Comparison of ENCODE assay signal across 16 cellular contexts in the genomic region with DNA sequence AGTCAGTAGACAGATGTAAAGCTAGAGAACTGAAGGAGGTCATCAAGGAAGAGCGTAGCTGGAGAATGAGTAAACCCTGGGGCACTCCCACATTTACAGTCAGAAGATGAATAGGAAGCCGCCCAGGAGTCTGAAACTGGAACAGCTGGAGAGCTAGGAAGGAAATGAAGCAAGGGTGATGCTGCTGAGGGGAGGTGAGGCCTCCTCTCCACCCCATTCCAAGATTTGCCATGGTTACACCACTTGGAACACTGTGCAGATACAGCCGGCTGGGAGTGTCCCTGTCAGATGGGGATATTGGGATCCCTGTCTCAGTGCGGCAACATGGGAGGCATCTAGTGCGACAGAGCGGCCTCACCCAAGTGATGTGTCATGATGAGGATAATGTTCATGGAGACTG. TPM values are rescaled to one million over a fixed set of nuclear protein-coding genes. Genes with fewer than 3 reads are reported as not detected.
DNase-seq lines count a peak whose midpoint lies in the region; ATAC-seq and TF ChIP-seq lines count a peak whose summit lies in the region.
"Had no signal": no experiment of that assay in that cellular context is flagged by ENCODE, and none has a peak within 500 bp of the region (broad histone marks: within the 10 kb centered on the region; RNA-seq: fewer than 3 reads in every experiment).

No MANE protein-coding gene starts in this region.

- WGBS in heart left ventricle, 4 donors = 64 to 78% (median 68%) methylated on average over 6 of the region's 6 CpGs

- H3K9me3 ChIP-seq in heart left ventricle (no peaks in the 10 kb centered on the region), upper lobe of right lung (no peaks in the 10 kb centered on the region)
- H3K9me3 ChIP-seq: SK-N-SH, tibial artery had no signal

- DNase-seq in heart left ventricle = peak in 3 of 5 donors; percentile 23 to 62 (median 28)
- no peak for DNase-seq in cardiac septum (ENCODE audit: low spot score)
- DNase-seq in choroid plexus epithelial cell (ENCODE audit: low read depth) = peak; percentile 61
- peak; percentile 74 for DNase-seq in iris pigment epithelial cell (ENCODE audit: low read depth)
- DNase-seq in upper lobe of right lung = no peak
- DNase-seq in nucleus accumbens (lab: John Stamatoyannopoulos, UW) = no peak
- no peak for DNase-seq in middle frontal gyrus (ENCODE audit: extremely low spot score, low spot score)
- no peak for DNase-seq in SHP77 (lab: John Stamatoyannopoulos, UW)
- DNase-seq: activated CD8-positive, alpha-beta memory T cell treated with anti-CD3 and anti-CD28 coated beads, Interleukin-2, amount 50 U/mL, for 4 hours; endodermal cell; NCI-H1436; SK-N-SH; tibial artery had no signal

- H3K27ac ChIP-seq in heart left ventricle = peak overlapping the region in 5 of 12 donors; percentile 29 to 60 (median 43)
- no peak overlapping the region for H3K27ac ChIP-seq in upper lobe of right lung
- H3K27ac ChIP-seq: tibial artery had no signal

- H3K27me3 ChIP-seq in heart left ventricle = no peaks in the 10 kb centered on the region
- H3K27me3 ChIP-seq in upper lobe of right lung = no peaks in the 10 kb centered on the region
- H3K27me3 ChIP-seq: tibial artery had no signal

- H3K4me3 ChIP-seq in heart left ventricle = no peak overlapping the region
- H3K4me3 ChIP-seq in choroid plexus epithelial cell (ENCODE audit: low read depth, low read length) = no peak overlapping the region
- H3K4me3 ChIP-seq in upper lobe of right lung = no peak overlapping the region
- H3K4me3 ChIP-seq: GM23338, tibial artery had no signal

- TF ChIP-seq CTCF in heart left ventricle (IDR thresholded peaks at IDR 0.05) = no peak
- no peak for TF ChIP-seq CTCF in choroid plexus epithelial cell (conservative IDR thresholded peaks at IDR 0.05; ENCODE audit: low read depth, low read length)
- no peak for TF ChIP-seq CTCF in upper lobe of right lung (IDR thresholded peaks at IDR 0.05)

- peak; percentile 56 to 80 (median 74) for ATAC-seq in heart left ventricle
- peak; percentile 39 for ATAC-seq in upper lobe of right lung
- ATAC-seq: GM23338, HepG2, WTC11 had no signal

- no peak for TF ChIP-seq POLR2A in heart left ventricle (IDR thresholded peaks at IDR 0.05)

- H3K36me3 ChIP-seq in heart left ventricle (peaks cover 0 to 11% (median 0%) of the 10 kb centered on the region in 9 donors), upper lobe of right lung (no peaks in the 10 kb centered on the region)
- H3K36me3 ChIP-seq: tibial artery had no signal

- intact Hi-C loops in heart left ventricle (cut with DNase I) = loop anchor here in 1 of 10 donors (5.0 kb wide), 1 partner anchor 41 kb away; no protein-coding TSS in a partner anchor
- intact Hi-C loops in cardiac septum (cut with DNase I) = no loop called here
- intact Hi-C loops in upper lobe of right lung (cut with DNase I) = no loop called here

- H3K4me1 ChIP-seq in heart left ventricle (peaks cover 6 to 66% (median 43%) of the 10 kb centered on the region in 12 donors), upper lobe of right lung (peaks cover 28% of the 10 kb centered on the region)

RNA-seq across cellular contexts. Expression of a gene that starts 51.8 kb away (rescaled TPM):
- 100 to 1,000 TPM; 359 to 764 (median 549) TPM for total RNA-seq in heart left ventricle
- polyA plus RNA-seq in heart left ventricle = 100 to 1,000 TPM; 233 to 284 TPM
- 512 TPM for total RNA-seq in cardiac septum
- total RNA-seq in upper lobe of right lung = 144 TPM

RNA-seq across cellular contexts. Expression of a gene that starts 58.8 kb away (rescaled TPM):
- total RNA-seq in heart left ventricle (10 to 100 TPM; 16.3 to 34.7 (median 22.3) TPM), cardiac septum (26.7 TPM), upper lobe of right lung (41.3 TPM)
- polyA plus RNA-seq in heart left ventricle = 10 to 100 TPM in 1 of 2 donors, 1 to 10 TPM in 1; 7.8 to 12.9 TPM

Comparison
In these comparisons a context has a peak if more than half of its experiments do, and no peak if none do; other contexts are left out.
1. DNase-seq: peak in heart left ventricle (3 of 5), choroid plexus epithelial cell (single experiment) and iris pigment epithelial cell (single experiment); none in cardiac septum (single experiment), upper lobe of right lung (single experiment), nucleus accumbens (0 of 56), middle frontal gyrus (single experiment) and SHP77 (0 of 2).